In the genomic region with DNA sequence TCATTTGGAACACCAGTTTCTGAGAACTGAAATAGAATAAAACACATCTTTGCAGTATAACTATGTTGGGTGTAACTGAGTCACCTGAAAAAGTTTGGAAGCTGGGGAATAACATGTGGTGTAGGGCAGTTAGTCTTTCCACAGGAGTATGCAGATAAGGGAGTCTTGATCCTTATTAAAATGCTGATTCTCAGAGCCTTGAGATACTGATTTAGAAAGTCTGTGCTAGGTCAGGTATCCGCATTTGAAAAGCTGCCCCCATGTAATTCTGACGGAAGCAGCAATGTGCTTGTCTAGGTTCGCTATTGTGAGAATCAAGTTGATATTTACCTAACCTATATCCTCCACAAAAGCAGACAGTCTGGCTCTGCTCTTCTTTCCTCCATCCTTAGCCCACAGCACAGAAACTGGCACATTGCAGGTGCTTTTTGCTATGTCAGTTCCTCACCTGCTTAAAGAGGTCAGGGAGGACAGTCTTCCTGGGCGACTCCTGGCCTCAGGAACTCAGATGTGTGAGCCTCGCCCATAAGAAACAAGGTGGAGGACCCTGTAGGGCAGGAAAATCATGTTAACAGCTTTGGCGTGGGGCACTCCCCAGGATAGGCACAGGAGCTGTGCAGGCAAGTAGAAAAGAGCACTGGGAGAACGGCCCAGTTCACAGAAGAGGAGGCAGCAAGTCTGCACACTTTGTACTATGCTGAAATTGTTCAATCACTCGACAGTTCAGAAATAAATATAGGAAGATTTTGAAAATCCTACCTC, we compare ENCODE assay signal across 1 cellular context.
A peak's percentile ranks its signal among the peaks of the same experiment; 100 is the strongest.
TF ChIP-seq lines count a peak whose summit lies in the region.

No MANE protein-coding gene starts in this region.

TF ChIP-seq in WTC11, 78 proteins besides CTCF, POLR2A, EP300 and RAD21 (continued from another document):
- TF ChIP-seq, protein P1, sequence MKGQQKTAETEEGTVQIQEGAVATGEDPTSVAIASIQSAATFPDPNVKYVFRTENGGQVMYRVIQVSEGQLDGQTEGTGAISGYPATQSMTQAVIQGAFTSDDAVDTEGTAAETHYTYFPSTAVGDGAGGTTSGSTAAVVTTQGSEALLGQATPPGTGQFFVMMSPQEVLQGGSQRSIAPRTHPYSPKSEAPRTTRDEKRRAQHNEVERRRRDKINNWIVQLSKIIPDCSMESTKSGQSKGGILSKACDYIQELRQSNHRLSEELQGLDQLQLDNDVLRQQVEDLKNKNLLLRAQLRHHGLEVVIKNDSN (CRISPR knock-in tag; IDR thresholded peaks at IDR 0.05): 0 out of 2 replicates have a peak, but pooled peaks have one; percentile 10
- TF ChIP-seq, protein P2, sequence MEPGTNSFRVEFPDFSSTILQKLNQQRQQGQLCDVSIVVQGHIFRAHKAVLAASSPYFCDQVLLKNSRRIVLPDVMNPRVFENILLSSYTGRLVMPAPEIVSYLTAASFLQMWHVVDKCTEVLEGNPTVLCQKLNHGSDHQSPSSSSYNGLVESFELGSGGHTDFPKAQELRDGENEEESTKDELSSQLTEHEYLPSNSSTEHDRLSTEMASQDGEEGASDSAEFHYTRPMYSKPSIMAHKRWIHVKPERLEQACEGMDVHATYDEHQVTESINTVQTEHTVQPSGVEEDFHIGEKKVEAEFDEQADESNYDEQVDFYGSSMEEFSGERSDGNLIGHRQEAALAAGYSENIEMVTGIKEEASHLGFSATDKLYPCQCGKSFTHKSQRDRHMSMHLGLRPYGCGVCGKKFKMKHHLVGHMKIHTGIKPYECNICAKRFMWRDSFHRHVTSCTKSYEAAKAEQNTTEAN (CRISPR knock-in tag; IDR thresholded peaks at IDR 0.05): no peak
- TF ChIP-seq NR3C1 (CRISPR knock-in tag; conservative IDR thresholded peaks at IDR 0.05; ENCODE audit: low read depth): no peak
